22 cellular contexts compared by ENCODE assay signal in genomic region chr15:92047900-92048299, GRCh38.
"Had no signal": no experiment of that assay in that cellular context is flagged by ENCODE, and none has a peak within 500 bp of the region (broad histone marks: within the 10 kb centered on the region; RNA-seq: fewer than 3 reads in every experiment).

No MANE protein-coding gene starts in this region.

- H3K4me3 ChIP-seq: coronary artery, dorsolateral prefrontal cortex, hepatocyte, left ventricle myocardium inferior, lower lobe of right lung, psoas muscle, right lobe of liver, testis, tibial nerve had no signal

- H3K4me1 Mint-ChIP-seq: memory B cell, mesothelial cell of epicardium had no signal

- H3K27ac Mint-ChIP-seq: memory B cell; mesothelial cell of epicardium; nephron; stimulated activated effector memory CD8-positive, alpha-beta T cell treated with anti-CD3 and anti-CD28 coated beads, Interleukin-12 subunit alpha, Interleukin-12 subunit beta, amount 100 ng/mL, for 72 hours; stimulated activated naive CD8-positive, alpha-beta T cell treated with anti-CD3 and anti-CD28 coated beads, Interleukin-15, Interleukin-2, amounts not matched to agents 100 ng/mL and 50 ng/mL, for 24 hours had no signal

- H3K9me3 Mint-ChIP-seq: memory B cell; mesothelial cell of epicardium; nephron; stimulated activated effector memory CD8-positive, alpha-beta T cell treated with anti-CD3 and anti-CD28 coated beads, Interleukin-12 subunit alpha, Interleukin-12 subunit beta, amount 100 ng/mL, for 72 hours; stimulated activated naive CD8-positive, alpha-beta T cell treated with anti-CD3 and anti-CD28 coated beads, Interleukin-15, Interleukin-2, amounts not matched to agents 100 ng/mL and 50 ng/mL, for 24 hours had no signal

- H3K4me3 Mint-ChIP-seq: memory B cell; mesothelial cell of epicardium; nephron; stimulated activated effector memory CD8-positive, alpha-beta T cell treated with anti-CD3 and anti-CD28 coated beads, Interleukin-12 subunit alpha, Interleukin-12 subunit beta, amount 100 ng/mL, for 72 hours; stimulated activated naive CD8-positive, alpha-beta T cell treated with anti-CD3 and anti-CD28 coated beads, Interleukin-15, Interleukin-2, amounts not matched to agents 100 ng/mL and 50 ng/mL, for 24 hours had no signal

- H3K4me2 ChIP-seq: hepatocyte had no signal

- H3K36me3 Mint-ChIP-seq: memory B cell; mesothelial cell of epicardium; stimulated activated effector memory CD8-positive, alpha-beta T cell treated with anti-CD3 and anti-CD28 coated beads, Interleukin-12 subunit alpha, Interleukin-12 subunit beta, amount 100 ng/mL, for 72 hours had no signal

- H3K36me3 ChIP-seq: left ventricle myocardium inferior, lower lobe of right lung, right lobe of liver, tibial nerve had no signal

- H3K9me3 ChIP-seq: left ventricle myocardium inferior, lower lobe of right lung, psoas muscle, right lobe of liver, testis, tibial nerve had no signal

- DNase-seq: dorsolateral prefrontal cortex; effector CD8-positive, alpha-beta T cell; foreskin melanocyte; head of caudate nucleus; kidney; left cardiac atrium; left ventricle myocardium inferior; lower lobe of right lung; psoas muscle; retina; right lobe of liver; stimulated activated CD4-positive, alpha-beta T cell treated with anti-CD3 and anti-CD28 coated beads, Interleukin-4, amount 100 ng/mL, for 1 hour; stimulated activated CD8-positive, alpha-beta memory T cell treated with anti-CD3 and anti-CD28 coated beads, Interleukin-4, amount 100 ng/mL, for 48 hours; testis had no signal

- H3K79me2 ChIP-seq: hepatocyte had no signal

- H3K27me3 ChIP-seq: dorsolateral prefrontal cortex, hepatocyte, right lobe of liver, testis, tibial nerve had no signal

- H2AFZ ChIP-seq: hepatocyte had no signal

- H3K27me3 Mint-ChIP-seq: memory B cell; stimulated activated naive CD8-positive, alpha-beta T cell treated with anti-CD3 and anti-CD28 coated beads, Interleukin-15, Interleukin-2, amounts not matched to agents 100 ng/mL and 50 ng/mL, for 24 hours had no signal

- H3K27ac ChIP-seq: coronary artery, hepatocyte, left ventricle myocardium inferior, lower lobe of right lung, psoas muscle, right lobe of liver, testis, tibial nerve had no signal

- ATAC-seq: left cardiac atrium; lower lobe of right lung; psoas muscle; stimulated activated effector memory CD8-positive, alpha-beta T cell treated with anti-CD3 and anti-CD28 coated beads, Interleukin-12 subunit alpha, Interleukin-12 subunit beta, amount 100 ng/mL, for 72 hours had no signal

- H3K4me1 ChIP-seq: psoas muscle, right lobe of liver, testis had no signal
